Comparison of ENCODE assay signal across 8 cellular contexts in genomic region chr17:44794699-44795413, GRCh38. TPM values are rescaled to one million over a fixed set of nuclear protein-coding genes. Genes with fewer than 3 reads are reported as not detected.
DNase-seq lines count a peak whose midpoint lies in the region; ATAC-seq and TF ChIP-seq lines count a peak whose summit lies in the region.

No MANE protein-coding gene starts in this region.

- 25% methylated on average over 14 of the region's 14 CpGs for WGBS in GM23248 (ENCODE audit: low coverage in 1 of 2, low lambda C conversion rate in 2 of 2, missing lambda C conversion rate in 2 of 2), 2 experiments

- H3K36me3 ChIP-seq in GM23248 (ENCODE audit: low read depth) (peaks cover 9% of the 10 kb centered on the region; the same call in 1 of the 2 replicates), SK-N-MC (ENCODE audit: insufficient read depth, low read length) (peaks cover 24% of the 10 kb centered on the region)

- H3K27me3 ChIP-seq in GM23248 (replicated peaks; ENCODE audit: insufficient read depth) (no peaks in the 10 kb centered on the region), foreskin keratinocyte (no peaks in the 10 kb centered on the region)

- peaks cover 5% of the 10 kb centered on the region for H3K79me2 ChIP-seq in GM23248 (ENCODE audit: insufficient read depth)

- DNase-seq in GM23248 (peak; percentile 96), SK-N-MC (ENCODE audit: low read depth, low spot score) (peak; percentile 14), foreskin keratinocyte (peak; percentile 80 to 90), sciatic nerve (ENCODE audit: low spot score) (peak; percentile 32), globus pallidus (ENCODE audit: low spot score) (no peak)

- peak overlapping the region; percentile 90 for H3K27ac ChIP-seq in GM23248
- peak overlapping the region; percentile 72; the same call in 1 of the 2 replicates for H3K27ac ChIP-seq in SK-N-MC
- peak overlapping the region; percentile 4 for H3K27ac ChIP-seq in foreskin keratinocyte

- H2AFZ ChIP-seq in GM23248 = peak overlapping the region; percentile 4; the same call in 1 of the 2 replicates

- H3K4me1 ChIP-seq in GM23248 (ENCODE audit: insufficient read depth) (peaks cover 28% of the 10 kb centered on the region), foreskin keratinocyte (peaks cover 23% of the 10 kb centered on the region)

- H3K4me3 ChIP-seq in GM23248 (no peak overlapping the region), SK-N-MC (no peak overlapping the region)

- in situ Hi-C loops in GM23248 (cut with MboI) = no loop called here

- intact Hi-C loops in sciatic nerve (cut with DNase I) = no loop called here

- no peak for TF ChIP-seq POLR2A in GM18505 (IDR thresholded peaks at IDR 0.05; ENCODE audit: borderline replicate concordance, extremely low read depth, insufficient read depth, insufficient read length)

- H3K9me2 ChIP-seq in GM23248 (ENCODE audit: insufficient read depth) = no peaks in the 10 kb centered on the region

- no peaks in the 10 kb centered on the region for H4K20me1 ChIP-seq in GM23248 (ENCODE audit: insufficient read depth)

- TF ChIP-seq CTCF in foreskin keratinocyte (conservative IDR thresholded peaks at IDR 0.05) = no peak

- H3K9ac ChIP-seq in GM23248 (peak overlapping the region; percentile 65), SK-N-MC (ENCODE audit: insufficient read length) (no peak overlapping the region)

- H3K9me3 ChIP-seq in GM23248 (ENCODE audit: low read depth) (no peaks in the 10 kb centered on the region), SK-N-MC (ENCODE audit: low read depth, low read length) (no peaks in the 10 kb centered on the region)

- peak overlapping the region; percentile 49 for H3K4me2 ChIP-seq in GM23248 (ENCODE audit: unreplicated experiment)

- peak; percentile 67 for ATAC-seq in foreskin keratinocyte
- peak; percentile 39 for ATAC-seq in sciatic nerve
- ATAC-seq in HG03135 (IDR thresholded peaks at IDR 0.05; ENCODE audit: unreplicated experiment) = no peak
- no peak for ATAC-seq in GM18505 (IDR thresholded peaks at IDR 0.05; ENCODE audit: unreplicated experiment)
- ATAC-seq in GM21423 (IDR thresholded peaks at IDR 0.05; ENCODE audit: unreplicated experiment) = no peak

- peaks cover 35% of the 10 kb centered on the region for H3F3A ChIP-seq in GM23248 (ENCODE audit: insufficient read depth)

RNA-seq across cellular contexts. Expression of gene GJC1, which starts 35.2 kb away (rescaled TPM):
- 18.4 and 19.1 TPM in 2 replicates for total RNA-seq in GM23248 (2014; rRNA removed; shearing (Covaris generic))
- polyA plus RNA-seq in GM23248 (2016; fragmentation: Nextera tagmentation; extraction: Ambion mirVana) = 13.6 and 15.2 TPM in 2 replicates
- total RNA-seq in foreskin keratinocyte = 31.7 and 32.5 TPM in 2 replicates
- polyA plus RNA-seq in foreskin keratinocyte = 13.0 and 14.5 TPM in 2 replicates
- total RNA-seq in sciatic nerve = 7.9 TPM

RNA-seq across cellular contexts. Expression of gene ADAM11, which starts 36.1 kb away (rescaled TPM):
- total RNA-seq in GM23248 (2014; rRNA removed; shearing (Covaris generic)) = 0.22 and 0.63 TPM in 2 replicates
- polyA plus RNA-seq in GM23248 (2016; fragmentation: Nextera tagmentation; extraction: Ambion mirVana) (0.09 and 0.20 TPM in 2 replicates), foreskin keratinocyte (0.08 and 0.13 TPM in 2 replicates)
- total RNA-seq in foreskin keratinocyte (0.04 and 0.10 TPM in 2 replicates), sciatic nerve (0.53 TPM)

RNA-seq across cellular contexts. Expression of gene HIGD1B, which starts 52.8 kb away (rescaled TPM):
- not detected in 2 replicates for total RNA-seq in GM23248 (2014; rRNA removed; shearing (Covaris generic))
- polyA plus RNA-seq in GM23248 (2016; fragmentation: Nextera tagmentation; extraction: Ambion mirVana) (not detected in 2 replicates), foreskin keratinocyte (not detected in 2 replicates)
- total RNA-seq in foreskin keratinocyte (not detected in 2 replicates), sciatic nerve (5.8 TPM)

Comparison
In these comparisons a context has a peak if more than half of its experiments do, and no peak if none do; other contexts are left out.
1. H3K27ac ChIP-seq: peak in every context shown above with its lines; median percentile 90 in GM23248; 72 in SK-N-MC; 4 in foreskin keratinocyte.
2. ATAC-seq: peak in foreskin keratinocyte (single experiment) and sciatic nerve (single experiment); none in HG03135 (single experiment), GM18505 (single experiment) and GM21423 (single experiment).